1 cellular context compared by ENCODE assay signal in genomic region chr1:55053265-55053954, GRCh38.
TF ChIP-seq lines count a peak whose summit lies in the region.

No MANE protein-coding gene starts in this region.

TF ChIP-seq in HepG2, 621 proteins besides CTCF, POLR2A, EP300 and RAD21 (continued from another document and continues in another):
- TF ChIP-seq ZNF770 (CRISPR knock-in tag; IDR thresholded peaks at IDR 0.05) = no peak
- no peak for TF ChIP-seq ZNF782 (CRISPR knock-in tag; IDR thresholded peaks at IDR 0.05; ENCODE audit: borderline replicate concordance)
- peak; percentile 37; the same call in 1 of the 2 replicates for TF ChIP-seq ZKSCAN8 (CRISPR knock-in tag; IDR thresholded peaks at IDR 0.05; ENCODE audit: borderline replicate concordance)
- TF ChIP-seq ZNF331 (CRISPR knock-in tag; IDR thresholded peaks at IDR 0.05) = peak; percentile 14; the same call in 1 of the 2 replicates
- no peak for TF ChIP-seq MTA3 (CRISPR knock-in tag; IDR thresholded peaks at IDR 0.05)
- TF ChIP-seq KLF9 (CRISPR knock-in tag; IDR thresholded peaks at IDR 0.05; ENCODE audit: low read depth) = no peak
- TF ChIP-seq GATAD1 (CRISPR knock-in tag; IDR thresholded peaks at IDR 0.05) = no peak
- no peak for TF ChIP-seq ZNF530 (CRISPR knock-in tag; IDR thresholded peaks at IDR 0.05; ENCODE audit: low read depth)
- no peak for TF ChIP-seq ZNF646 (CRISPR knock-in tag; IDR thresholded peaks at IDR 0.05)
- TF ChIP-seq ZNF18 (CRISPR knock-in tag; IDR thresholded peaks at IDR 0.05; ENCODE audit: insufficient replicate concordance) = no peak
- peak; percentile 98 for TF ChIP-seq ESRRA (CRISPR knock-in tag; IDR thresholded peaks at IDR 0.05; ENCODE audit: low read depth)
- no peak for TF ChIP-seq ZNF746 (CRISPR knock-in tag; IDR thresholded peaks at IDR 0.05)
- TF ChIP-seq MAFF (IDR thresholded peaks at IDR 0.05; ENCODE audit: low read depth, low read length) = no peak
- TF ChIP-seq PHF8 (CRISPR knock-in tag; IDR thresholded peaks at IDR 0.05) = no peak
- TF ChIP-seq ZNF737 (CRISPR knock-in tag; IDR thresholded peaks at IDR 0.05; ENCODE audit: borderline replicate concordance) = no peak
- TF ChIP-seq GATA4 (IDR thresholded peaks at IDR 0.05; ENCODE audit: borderline replicate concordance, low read depth) = no peak
- no peak for TF ChIP-seq ATF6 (CRISPR knock-in tag; conservative IDR thresholded peaks at IDR 0.05)
- no peak for TF ChIP-seq ZNF776 (CRISPR knock-in tag; IDR thresholded peaks at IDR 0.05)
- no peak for TF ChIP-seq MXI1 (IDR thresholded peaks at IDR 0.05; ENCODE audit: borderline replicate concordance, low read depth, low read length)
- no peak for TF ChIP-seq ZNF354B (CRISPR knock-in tag; IDR thresholded peaks at IDR 0.05)
- no peak for TF ChIP-seq SSRP1 (CRISPR knock-in tag; IDR thresholded peaks at IDR 0.05)
- TF ChIP-seq ATRX (CRISPR knock-in tag; IDR thresholded peaks at IDR 0.05; ENCODE audit: borderline replicate concordance) = no peak
- TF ChIP-seq ZNF576 (CRISPR knock-in tag; IDR thresholded peaks at IDR 0.05) = no peak
- no peak for TF ChIP-seq ZNF275 (CRISPR knock-in tag; IDR thresholded peaks at IDR 0.05; ENCODE audit: borderline replicate concordance)
- no peak for TF ChIP-seq HDAC6 (IDR thresholded peaks at IDR 0.05; ENCODE audit: low read depth, low read length)
- no peak for TF ChIP-seq PAF1 (CRISPR knock-in tag; IDR thresholded peaks at IDR 0.05)
- TF ChIP-seq ZFP1 (CRISPR knock-in tag; IDR thresholded peaks at IDR 0.05) = no peak
- TF ChIP-seq KDM3A (CRISPR knock-in tag; IDR thresholded peaks at IDR 0.05; ENCODE audit: low read depth) = no peak
- no peak for TF ChIP-seq AFF4 (CRISPR knock-in tag; IDR thresholded peaks at IDR 0.05)
- no peak for TF ChIP-seq NFIB (CRISPR knock-in tag; IDR thresholded peaks at IDR 0.05; ENCODE audit: borderline replicate concordance)
